ENCODE assay signal across 7 cellular contexts in the genomic region with DNA sequence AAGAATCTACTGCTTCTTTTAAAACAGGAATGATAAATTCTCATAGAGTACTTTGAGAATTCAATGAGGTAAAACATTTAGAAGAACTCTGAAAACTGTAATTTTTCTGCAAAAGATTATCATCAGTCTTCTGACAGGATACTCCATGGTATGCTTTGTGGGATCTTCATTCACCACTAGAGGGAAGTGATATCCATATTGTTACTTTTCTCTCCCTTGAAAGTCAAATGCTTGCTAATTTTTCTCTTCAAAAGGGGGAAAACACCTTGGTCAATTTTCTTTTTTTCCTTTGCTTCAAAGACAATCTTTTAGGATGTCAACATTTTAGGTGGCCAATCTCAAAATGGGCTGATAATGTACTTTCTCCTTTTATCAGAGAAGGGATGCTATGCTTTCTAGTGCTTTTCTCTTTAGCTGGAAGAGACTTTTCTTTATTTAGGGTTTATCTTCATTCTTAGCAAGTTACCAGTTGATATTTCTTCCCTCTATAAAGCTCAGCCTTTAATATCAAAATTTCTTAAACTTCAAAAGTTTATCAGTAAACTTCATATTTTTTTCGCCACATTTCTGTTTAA.
A peak's percentile ranks its signal among the peaks of the same experiment; 100 is the strongest.
DNase-seq lines count a peak whose midpoint lies in the region; ATAC-seq, FAIRE-seq and TF ChIP-seq lines count a peak whose summit lies in the region.

No MANE protein-coding gene starts in this region.

- no peaks in the 10 kb centered on the region for H3K36me3 ChIP-seq in psoas muscle (ENCODE audit: insufficient read depth in 1 of 2, low read depth in 1 of 2)

- intact Hi-C loops in psoas muscle (cut with DNase I), result loop anchor here in 1 of 2 donors (10.0 kb wide), 1 partner anchor 98 kb away; a partner anchor contains a TSS

- no peak overlapping the region for H3K4me3 Mint-ChIP-seq in endothelial cell (ENCODE audit: unreplicated experiment)
- no peak overlapping the region for H3K4me3 Mint-ChIP-seq in effector memory CD8-positive, alpha-beta T cell

- no peak overlapping the region for H3K27ac ChIP-seq in psoas muscle

- no peak for ATAC-seq in psoas muscle
- no peak for ATAC-seq in effector memory CD8-positive, alpha-beta T cell (replicated peaks)

- TF ChIP-seq CTCF in GM12865 (IDR thresholded peaks at IDR 0.05; ENCODE audit: insufficient read depth, low read depth, low read length, missing control alignments), result peak; percentile 5
- peak; percentile 76 for TF ChIP-seq CTCF in endothelial cell (IDR thresholded peaks at IDR 0.05; ENCODE audit: unreplicated experiment)
- peak; percentile 35 for TF ChIP-seq CTCF in psoas muscle (IDR thresholded peaks at IDR 0.05)

- WGBS in psoas muscle, 3 donors, result 88 to 93% (median 88%) methylated on average over 1 of the region's 1 CpG

- H3K27ac Mint-ChIP-seq in endothelial cell (ENCODE audit: unreplicated experiment), result no peak overlapping the region
- H3K27ac Mint-ChIP-seq in effector memory CD8-positive, alpha-beta T cell, result no peak overlapping the region

- H3K27me3 Mint-ChIP-seq in endothelial cell (ENCODE audit: unreplicated experiment), result no peaks in the 10 kb centered on the region
- H3K27me3 Mint-ChIP-seq in effector memory CD8-positive, alpha-beta T cell, result no peaks in the 10 kb centered on the region

- H3K4me3 ChIP-seq in GM12865 (ENCODE audit: low read depth, low read length) (no peak overlapping the region), psoas muscle (no peak overlapping the region)

- no peaks in the 10 kb centered on the region for H3K36me3 Mint-ChIP-seq in endothelial cell (ENCODE audit: low read depth, unreplicated experiment)
- no peaks in the 10 kb centered on the region for H3K36me3 Mint-ChIP-seq in effector memory CD8-positive, alpha-beta T cell (ENCODE audit: insufficient read depth)

- no peaks in the 10 kb centered on the region for H3K9me3 ChIP-seq in psoas muscle

- H3K4me1 ChIP-seq in psoas muscle, result no peaks in the 10 kb centered on the region

- no peak for TF ChIP-seq POLR2A in GM12891 (IDR thresholded peaks at IDR 0.05; ENCODE audit: low read depth, low read length)

- H3K9me3 Mint-ChIP-seq in endothelial cell (ENCODE audit: unreplicated experiment), result no peaks in the 10 kb centered on the region
- H3K9me3 Mint-ChIP-seq in effector memory CD8-positive, alpha-beta T cell, result peaks cover 0 to 5% of the 10 kb centered on the region in 2 donors

- H3K4me1 Mint-ChIP-seq in endothelial cell (ENCODE audit: unreplicated experiment), result peaks cover 6% of the 10 kb centered on the region
- H3K4me1 Mint-ChIP-seq in effector memory CD8-positive, alpha-beta T cell (ENCODE audit: low read depth in 2 of 2), result no peaks in the 10 kb centered on the region

- no peaks in the 10 kb centered on the region for H3K27me3 ChIP-seq in psoas muscle (ENCODE audit: insufficient read depth in 3 of 3, low read length in 2 of 3)

- no peak for FAIRE-seq in GM12891 (lab: Jason Lieb, UNC)

- DNase-seq in GM12865 (ENCODE audit: low read depth), result no peak
- DNase-seq in NCI-H446 treated with DMSO at 0.1 percent for 48 hours (lab: John Stamatoyannopoulos, UW), result peak; percentile 14
- DNase-seq in endothelial cell (ENCODE audit: low spot score), result no peak
- DNase-seq in psoas muscle, result no peak
- DNase-seq in effector memory CD8-positive, alpha-beta T cell, result no peak
- DNase-seq in activated CD4-positive, CD25-positive, alpha-beta regulatory T cell (lab: John Stamatoyannopoulos, UW), result no peak
- DNase-seq in GM12891 (ENCODE audit: insufficient read length, low spot score), result no peak

TF ChIP-seq in GM12891, 5 proteins besides CTCF, POLR2A, EP300 and RAD21:
- TF ChIP-seq TAF1 (IDR thresholded peaks at IDR 0.05; ENCODE audit: low read depth, low read length) (no peak), POU2F2 (IDR thresholded peaks at IDR 0.05; ENCODE audit: low read depth, low read length) (no peak), PAX5 (IDR thresholded peaks at IDR 0.05; ENCODE audit: insufficient read depth, low read length, severe bottlenecking) (no peak), POLR2AphosphoS5 (IDR thresholded peaks at IDR 0.05; ENCODE audit: low read depth, low read length) (no peak), SPI1 (IDR thresholded peaks at IDR 0.05; ENCODE audit: low read depth, low read length) (no peak)

Comparison
In these comparisons a context has a peak if more than half of its experiments do, and no peak if none do; other contexts are left out.
1. CTCF ChIP-seq: peak in every context shown above with its lines; median percentile 76 in endothelial cell; 35 in psoas muscle; 5 in GM12865.